Comparison of ENCODE assay signal across 18 cellular contexts in the genomic region with DNA sequence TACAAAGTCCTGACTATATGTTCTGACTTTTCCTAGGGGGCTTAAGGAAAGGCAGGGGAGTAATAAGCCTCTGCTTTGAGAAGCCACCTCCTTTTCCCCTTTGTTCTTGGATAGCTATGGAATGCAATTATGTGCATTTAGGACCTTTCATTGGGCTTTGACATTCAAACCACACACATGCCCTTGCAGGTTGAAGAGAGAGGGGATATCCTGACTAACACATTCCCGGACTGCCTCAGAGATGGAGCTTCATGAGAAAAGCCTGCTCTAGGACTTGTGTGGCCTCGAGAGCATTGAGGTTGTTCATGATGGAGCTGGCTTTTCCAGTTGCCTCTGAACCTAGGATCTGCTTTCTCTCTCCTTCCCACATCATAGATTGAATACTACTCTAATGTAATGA.
DNase-seq lines count a peak whose midpoint lies in the region; ATAC-seq, FAIRE-seq and TF ChIP-seq lines count a peak whose summit lies in the region.
"Had no signal": no experiment of that assay in that cellular context is flagged by ENCODE, and none has a peak within 500 bp of the region (broad histone marks: within the 10 kb centered on the region; RNA-seq: fewer than 3 reads in every experiment).

No MANE protein-coding gene starts in this region.

- no peak overlapping the region for H2AK5ac ChIP-seq in mesenchymal stem cell (ENCODE audit: low read length, severe bottlenecking)

- no peak overlapping the region for H3K14ac ChIP-seq in mesenchymal stem cell (ENCODE audit: low read length in 2 of 2)

- no peak overlapping the region for H2BK120ac ChIP-seq in mesenchymal stem cell (ENCODE audit: low read depth, low read length)

- peak overlapping the region in 1 of 2 experiments; percentile 53 for H2BK12ac ChIP-seq in mesenchymal stem cell (ENCODE audit: low read length in 2 of 2)

- no peaks in the 10 kb centered on the region for H3K9me3 ChIP-seq in esophagus muscularis mucosa
- no peaks in the 10 kb centered on the region for H3K9me3 ChIP-seq in mesenchymal stem cell (ENCODE audit: control insufficient read depth, low read length)
- H3K9me3 ChIP-seq: HAP-1 had no signal

- 100% methylated on average over 1 of the region's 2 CpGs for WGBS in esophagus muscularis mucosa
- WGBS in mesenchymal stem cell = 40% methylated on average over 1 of the region's 2 CpGs

- no peak overlapping the region for H3K4me3 Mint-ChIP-seq in GM23338
- H3K4me3 Mint-ChIP-seq: B cell; CD4-positive, alpha-beta T cell had no signal

- H4K8ac ChIP-seq in mesenchymal stem cell (ENCODE audit: low read length) = no peak overlapping the region

- H3K27me3 ChIP-seq in GM23338 (ENCODE audit: insufficient read depth) = no peaks in the 10 kb centered on the region
- no peaks in the 10 kb centered on the region for H3K27me3 ChIP-seq in esophagus muscularis mucosa
- H3K27me3 ChIP-seq in mesenchymal stem cell (ENCODE audit: control insufficient read depth in 1 of 2, insufficient read depth in 1 of 2, low read length in 2 of 2) = peaks cover 0 to 13% of the 10 kb centered on the region in 2 experiments

- no peak for FAIRE-seq in RCC 7860 (lab: Jason Lieb, UNC)
- FAIRE-seq: A204.1, GM12878, GM18507, H1 had no signal

- H3K4me2 ChIP-seq in GM23338 (no peak overlapping the region), mesenchymal stem cell (ENCODE audit: low read length, poor library complexity, severe bottlenecking) (no peak overlapping the region)

- H3K4me1 ChIP-seq in GM23338 (ENCODE audit: insufficient read depth) (no peaks in the 10 kb centered on the region; the same call in 1 of the 2 replicates), esophagus muscularis mucosa (no peaks in the 10 kb centered on the region), mesenchymal stem cell (ENCODE audit: control insufficient read depth, insufficient read depth, low read depth, low read length) (no peaks in the 10 kb centered on the region)
- H3K4me1 ChIP-seq: HAP-1 had no signal

- TF ChIP-seq CTCF in GM23338 (conservative IDR thresholded peaks at IDR 0.05; ENCODE audit: low read depth in 2 of 2) (no peak), esophagus muscularis mucosa (IDR thresholded peaks at IDR 0.05) (no peak)

- peak overlapping the region in 1 of 2 experiments; percentile 37 for H3K23ac ChIP-seq in mesenchymal stem cell (ENCODE audit: low read length in 2 of 2)

- H2AFZ ChIP-seq in GM23338 (no peak overlapping the region), mesenchymal stem cell (ENCODE audit: low read depth, low read length) (no peak overlapping the region)

- H3K9me2 ChIP-seq in GM23338 (ENCODE audit: insufficient read depth) = peaks cover 16% of the 10 kb centered on the region; the same call in 1 of the 2 replicates

- H3K18ac ChIP-seq in mesenchymal stem cell (ENCODE audit: low read depth in 1 of 2, low read length in 2 of 2) = peak overlapping the region; percentile 12 to 69

- H3F3A ChIP-seq in GM23338 (replicated peaks; ENCODE audit: low read depth) = no peaks in the 10 kb centered on the region

- ATAC-seq in GM23338 = no peak
- ATAC-seq in HG03342 (IDR thresholded peaks at IDR 0.05; ENCODE audit: unreplicated experiment) = no peak
- ATAC-seq: GM12878 had no signal

- no peak overlapping the region for H2BK5ac ChIP-seq in mesenchymal stem cell (ENCODE audit: low read depth, low read length, poor library complexity, severe bottlenecking)

- no peak overlapping the region for H3K27ac Mint-ChIP-seq in GM23338
- H3K27ac Mint-ChIP-seq: B cell; CD4-positive, alpha-beta T cell had no signal

- H4K20me1 ChIP-seq in GM23338 (replicated peaks; ENCODE audit: insufficient read depth) = no peaks in the 10 kb centered on the region

- DNase-seq in GM23338 (ENCODE audit: low spot score) (peak; percentile 15), SW480 (ENCODE audit: low spot score) (peak; percentile 21), esophagus muscularis mucosa (ENCODE audit: extremely low spot score) (peak; percentile 78), mesenchymal stem cell (no peak), RCC 7860 (ENCODE audit: low spot score) (no peak), inferior parietal cortex (ENCODE audit: extremely low spot score) (no peak)
- DNase-seq in stimulated activated CD4-positive, alpha-beta T cell treated with anti-CD3 and anti-CD28 coated beads, Interleukin-15, amount 100 ng/mL, for 24 hours = no peak
- DNase-seq: C1 segment of cervical spinal cord; Calu3; CD4-positive, alpha-beta T cell; DMS 273 treated with DMSO at 0.1 percent for 48 hours had no signal

- no peaks in the 10 kb centered on the region for H3K79me1 ChIP-seq in mesenchymal stem cell (replicated peaks; ENCODE audit: low read length, poor library complexity, severe bottlenecking)

- H3K9me3 Mint-ChIP-seq in GM23338 = no peaks in the 10 kb centered on the region
- H3K9me3 Mint-ChIP-seq: CD4-positive, alpha-beta T cell had no signal

- peak overlapping the region in 1 of 2 experiments; percentile 26 for H3K4ac ChIP-seq in mesenchymal stem cell (ENCODE audit: low read depth in 1 of 2, low read length in 2 of 2)

- H3K79me2 ChIP-seq in GM23338 (replicated peaks; ENCODE audit: insufficient read depth) = no peaks in the 10 kb centered on the region

- peaks cover 4% of the 10 kb centered on the region for H3K27me3 Mint-ChIP-seq in GM23338 (ENCODE audit: insufficient read depth, low read depth, poor library complexity)
- H3K27me3 Mint-ChIP-seq: CD4-positive, alpha-beta T cell had no signal

- H3K9ac ChIP-seq in mesenchymal stem cell (ENCODE audit: low read length) = no peak overlapping the region

- peak overlapping the region; percentile 28 for H2BK15ac ChIP-seq in mesenchymal stem cell (ENCODE audit: low read depth, poor library complexity, severe bottlenecking)

- intact Hi-C loops in esophagus muscularis mucosa (cut with DNase I) = no loop called here

- no peaks in the 10 kb centered on the region for H3K36me3 Mint-ChIP-seq in GM23338 (ENCODE audit: low read depth)

- TF ChIP-seq EP300 in esophagus muscularis mucosa (IDR thresholded peaks at IDR 0.05) = no peak

- H3K4me3 ChIP-seq in GM23338 = no peak overlapping the region
- H3K4me3 ChIP-seq in esophagus muscularis mucosa = no peak overlapping the region
- H3K4me3 ChIP-seq in mesenchymal stem cell (ENCODE audit: insufficient read depth in 1 of 2, low read depth in 1 of 2, low read length in 2 of 2) = no peak overlapping the region
- H3K4me3 ChIP-seq: GM12878, HAP-1 had no signal

- H3K27ac ChIP-seq in GM23338 (ENCODE audit: low read depth) (no peak overlapping the region), esophagus muscularis mucosa (replicated peaks in 1 of 4) (no peak overlapping the region), mesenchymal stem cell (ENCODE audit: low read length, poor library complexity, severe bottlenecking) (no peak overlapping the region)

- no peaks in the 10 kb centered on the region for H3K36me3 ChIP-seq in GM23338 (ENCODE audit: insufficient read depth)
- H3K36me3 ChIP-seq in esophagus muscularis mucosa = no peaks in the 10 kb centered on the region
- H3K36me3 ChIP-seq in mesenchymal stem cell (ENCODE audit: control insufficient read depth in 1 of 2, insufficient read depth in 2 of 2, low read depth in 1 of 2, low read length in 2 of 2) = no peaks in the 10 kb centered on the region
- H3K36me3 ChIP-seq: HAP-1 had no signal

- H4K91ac ChIP-seq in mesenchymal stem cell (ENCODE audit: low read length) = no peak overlapping the region

- no peak for TF ChIP-seq POLR2A in esophagus muscularis mucosa (IDR thresholded peaks at IDR 0.05; ENCODE audit: low read depth)

- peaks cover 13% of the 10 kb centered on the region for H3K4me1 Mint-ChIP-seq in GM23338
- H3K4me1 Mint-ChIP-seq: B cell had no signal

TF ChIP-seq in GM23338, 12 proteins besides CTCF, POLR2A, EP300 and RAD21:
- no peak for TF ChIP-seq EZH2phosphoT487 (IDR thresholded peaks at IDR 0.05; ENCODE audit: unreplicated experiment)
- TF ChIP-seq ZNF114 (CRISPR knock-in tag; IDR thresholded peaks at IDR 0.05) = no peak
TF ChIP-seq in GM23338: peak in this region for 0.

Comparison
In these comparisons a context has a peak if more than half of its experiments do, and no peak if none do; other contexts are left out.
1. DNase-seq: peak in GM23338 (single experiment), SW480 (single experiment) and esophagus muscularis mucosa (single experiment); none in mesenchymal stem cell (single experiment), stimulated activated CD4-positive, alpha-beta T cell treated with anti-CD3 and anti-CD28 coated beads, Interleukin-15, amount 100 ng/mL, for 24 hours (single experiment), RCC 7860 (single experiment) and inferior parietal cortex (single experiment).